1 cellular context compared by ENCODE assay signal in the genomic region with DNA sequence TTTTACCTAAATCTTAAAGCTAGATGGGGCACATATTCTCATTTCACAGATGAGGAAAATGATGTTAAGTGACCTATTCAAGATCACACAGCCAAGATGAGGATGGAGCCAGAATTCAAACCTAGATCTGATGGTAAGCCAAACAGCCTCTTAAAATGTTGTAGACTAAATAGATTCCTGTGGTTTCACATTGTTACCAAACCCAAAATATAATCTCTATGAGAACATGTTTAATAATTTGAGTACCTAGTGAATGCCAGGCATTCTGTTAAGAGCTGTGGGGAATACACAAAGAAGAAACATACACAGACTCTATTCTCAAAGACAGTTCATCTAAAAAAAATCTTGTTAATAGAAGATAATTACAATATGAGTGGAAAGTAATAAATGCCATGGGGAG.
TF ChIP-seq lines count a peak whose summit lies in the region.

No MANE protein-coding gene starts in this region.

TF ChIP-seq in IMR-90, 13 proteins besides CTCF, POLR2A, EP300 and RAD21:
- TF ChIP-seq CHD1 (IDR thresholded peaks at IDR 0.05; ENCODE audit: low read depth, low read length) (no peak), FOS (IDR thresholded peaks at IDR 0.05; ENCODE audit: low read depth, low read length) (no peak), CEBPB (IDR thresholded peaks at IDR 0.05; ENCODE audit: low read depth, low read length) (no peak)
TF ChIP-seq in IMR-90: peak in this region for 0.
